In genomic region chr11:2737876-2738275, GRCh38 we compare ENCODE assay signal across 19 cellular contexts. TPM values are rescaled to one million over a fixed set of nuclear protein-coding genes. Genes with fewer than 3 reads are reported as not detected.
DNase-seq lines count a peak whose midpoint lies in the region; ATAC-seq and TF ChIP-seq lines count a peak whose summit lies in the region.
"Had no signal": no experiment of that assay in that cellular context is flagged by ENCODE, and none has a peak within 500 bp of the region (broad histone marks: within the 10 kb centered on the region; RNA-seq: fewer than 3 reads in every experiment).

No MANE protein-coding gene starts in this region.

- H3K4me3 Mint-ChIP-seq in natural killer cell treated with Interleukin-12 subunit alpha and Interleukin-12 subunit beta and Interleukin-15 and Interleukin-18, amount 100 ng/mL, for 72 hours = no peak overlapping the region
- H3K4me3 Mint-ChIP-seq: activated CD4-positive, alpha-beta T cell treated with anti-CD3 and anti-CD28 coated beads for 36 hours; CD8-positive, alpha-beta memory T cell; naive B cell had no signal

- TF ChIP-seq CTCF in Peyer's patch (IDR thresholded peaks at IDR 0.05) (no peak), left ventricle myocardium inferior (IDR thresholded peaks at IDR 0.05; ENCODE audit: borderline replicate concordance) (no peak)

- H3K4me1 ChIP-seq in Peyer's patch = peaks cover 0 to 24% (median 2%) of the 10 kb centered on the region in 4 donors
- peaks cover 24% of the 10 kb centered on the region for H3K4me1 ChIP-seq in left ventricle myocardium inferior
- H3K4me1 ChIP-seq: foreskin keratinocyte, HAP-1 had no signal

- H3K27me3 ChIP-seq in Peyer's patch (no peaks in the 10 kb centered on the region), left ventricle myocardium inferior (ENCODE audit: low read depth) (no peaks in the 10 kb centered on the region)
- H3K27me3 ChIP-seq: foreskin keratinocyte had no signal

- H3K4me3 ChIP-seq in Peyer's patch (no peak overlapping the region), left ventricle myocardium inferior (no peak overlapping the region)
- H3K4me3 ChIP-seq: HAP-1, PC-9 had no signal

- no peaks in the 10 kb centered on the region for H3K36me3 Mint-ChIP-seq in natural killer cell treated with Interleukin-12 subunit alpha and Interleukin-12 subunit beta and Interleukin-15 and Interleukin-18, amount 100 ng/mL, for 72 hours
- H3K36me3 Mint-ChIP-seq: CD8-positive, alpha-beta memory T cell; naive B cell had no signal

- no peak overlapping the region for H3K27ac Mint-ChIP-seq in natural killer cell treated with Interleukin-12 subunit alpha and Interleukin-12 subunit beta and Interleukin-15 and Interleukin-18, amount 100 ng/mL, for 72 hours
- H3K27ac Mint-ChIP-seq: activated CD4-positive, alpha-beta T cell treated with anti-CD3 and anti-CD28 coated beads for 36 hours; CD8-positive, alpha-beta memory T cell had no signal

- H3K27ac ChIP-seq in Peyer's patch (peak overlapping the region in 1 of 4 donors; percentile 2), left ventricle myocardium inferior (replicated peaks) (no peak overlapping the region)
- H3K27ac ChIP-seq: foreskin keratinocyte, HL-60, PC-9 had no signal

- ATAC-seq in natural killer cell treated with Interleukin-12 subunit alpha and Interleukin-12 subunit beta and Interleukin-15 and Interleukin-18, amount 100 ng/mL, for 72 hours = no peak
- ATAC-seq: activated CD4-positive, alpha-beta T cell treated with anti-CD3 and anti-CD28 coated beads for 36 hours; foreskin keratinocyte had no signal

- intact Hi-C loops in left ventricle myocardium inferior (cut with micrococcal nuclease) = no loop called here

- H3K27me3 Mint-ChIP-seq in natural killer cell treated with Interleukin-12 subunit alpha and Interleukin-12 subunit beta and Interleukin-15 and Interleukin-18, amount 100 ng/mL, for 72 hours = no peaks in the 10 kb centered on the region
- H3K27me3 Mint-ChIP-seq: activated CD4-positive, alpha-beta T cell treated with anti-CD3 and anti-CD28 coated beads for 36 hours; CD8-positive, alpha-beta memory T cell; naive B cell had no signal

- no peaks in the 10 kb centered on the region for H3K9me3 Mint-ChIP-seq in natural killer cell treated with Interleukin-12 subunit alpha and Interleukin-12 subunit beta and Interleukin-15 and Interleukin-18, amount 100 ng/mL, for 72 hours
- H3K9me3 Mint-ChIP-seq: CD8-positive, alpha-beta memory T cell; naive B cell had no signal

- H3K9me3 ChIP-seq in Peyer's patch = no peaks in the 10 kb centered on the region
- no peaks in the 10 kb centered on the region for H3K9me3 ChIP-seq in left ventricle myocardium inferior (replicated peaks)
- H3K9me3 ChIP-seq: HAP-1 had no signal

- no peak for TF ChIP-seq POLR2A in Peyer's patch (IDR thresholded peaks at IDR 0.05)

- DNase-seq in H4 (ENCODE audit: low spot score) (peak; percentile 64), Peyer's patch (peak in 2 of 3 donors; percentile 72), left ventricle myocardium inferior (peak; percentile 46), stromal cell of bone marrow (ENCODE audit: low read depth) (peak; percentile 11), GM19240 (ENCODE audit: insufficient read length, low spot score) (no peak), NCI-H1048 (lab: John Stamatoyannopoulos, UW) (no peak)
- no peak for DNase-seq in natural killer cell treated with Interleukin-12 subunit alpha and Interleukin-12 subunit beta and Interleukin-15 and Interleukin-18, amount 100 ng/mL, for 72 hours (ENCODE audit: low spot score)
- DNase-seq: activated CD4-positive, alpha-beta T cell treated with anti-CD3 and anti-CD28 coated beads for 36 hours; activated T-cell treated with anti-CD3 and anti-CD28 coated beads, Interleukin-2, amount 50 U/mL, for 1 hour; CD8-positive, alpha-beta memory T cell; dermis blood vessel endothelial cell; foreskin keratinocyte; naive B cell; NCI-H345; retina; stimulated activated naive CD4-positive, alpha-beta T cell had no signal

- H3K4me1 Mint-ChIP-seq in natural killer cell treated with Interleukin-12 subunit alpha and Interleukin-12 subunit beta and Interleukin-15 and Interleukin-18, amount 100 ng/mL, for 72 hours (ENCODE audit: low read depth in 2 of 2) = no peaks in the 10 kb centered on the region
- H3K4me1 Mint-ChIP-seq: activated CD4-positive, alpha-beta T cell treated with anti-CD3 and anti-CD28 coated beads for 36 hours; CD8-positive, alpha-beta memory T cell had no signal

- no peaks in the 10 kb centered on the region for H3K36me3 ChIP-seq in Peyer's patch
- H3K36me3 ChIP-seq in left ventricle myocardium inferior = no peaks in the 10 kb centered on the region
- H3K36me3 ChIP-seq: HAP-1 had no signal

RNA-seq across cellular contexts. Expression of gene KCNQ1OT1, which starts 38.1 kb away (rescaled TPM):
- total RNA-seq in H4 (2014; rRNA removed; shearing (Covaris generic)) = 0.14 and 0.17 TPM in 2 replicates
- total RNA-seq in Peyer's patch (1 to 10 TPM; 3.2 to 6.2 (median 4.5) TPM), left ventricle myocardium inferior (0.33 TPM)
- total RNA-seq in natural killer cell treated with Interleukin-12 subunit alpha and Interleukin-12 subunit beta and Interleukin-15 and Interleukin-18, amount 100 ng/mL, for 72 hours = 1 to 10 TPM in 1 of 2 donors, under 1 TPM in 1; 0.52 to 1.1 TPM

Comparison
In these comparisons a context has a peak if more than half of its experiments do, and no peak if none do; other contexts are left out.
1. DNase-seq: peak in H4 (single experiment), Peyer's patch (2 of 3), left ventricle myocardium inferior (single experiment) and stromal cell of bone marrow (single experiment); none in GM19240 (single experiment), natural killer cell treated with Interleukin-12 subunit alpha and Interleukin-12 subunit beta and Interleukin-15 and Interleukin-18, amount 100 ng/mL, for 72 hours (single experiment) and NCI-H1048 (single experiment).